In the genomic region with DNA sequence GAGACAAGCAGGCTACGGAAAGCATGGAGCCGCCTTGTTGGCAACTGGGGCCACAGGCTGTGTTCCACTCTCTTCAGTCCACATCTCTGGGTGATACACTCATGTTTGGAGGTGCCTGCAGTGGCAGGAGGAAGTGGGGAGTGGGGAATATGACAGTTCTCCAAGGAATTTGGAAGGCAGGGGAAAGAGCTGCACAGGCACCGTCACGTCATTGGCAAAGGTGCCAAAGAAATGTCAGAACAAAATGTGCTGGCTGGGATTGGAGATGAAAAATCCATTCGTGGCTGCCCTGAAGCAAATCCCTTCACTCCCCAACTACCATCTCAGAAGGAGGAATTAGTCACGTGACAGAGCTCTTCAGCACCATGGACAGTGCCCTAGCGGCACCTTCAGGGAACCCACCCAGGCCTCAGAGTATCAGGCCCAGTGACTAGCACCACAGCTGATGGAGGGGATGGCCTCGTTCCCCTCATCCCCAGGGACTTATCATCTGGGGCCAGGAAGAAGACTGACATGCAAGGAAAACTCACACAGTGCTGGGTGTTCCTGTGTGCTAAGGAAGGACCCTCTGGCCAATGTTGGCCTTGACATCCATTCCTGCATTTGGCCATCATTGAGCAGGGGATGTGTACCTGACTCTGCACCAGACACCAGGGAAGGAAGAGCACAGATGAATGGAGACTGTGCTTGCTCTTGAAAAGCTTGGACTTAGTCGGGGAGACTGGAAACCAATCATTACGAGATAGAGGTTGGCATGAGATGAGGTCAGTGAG, we compare ENCODE assay signal across 9 cellular contexts. TPM values are rescaled to one million over a fixed set of nuclear protein-coding genes. Genes with fewer than 3 reads are reported as not detected.
A peak's percentile ranks its signal among the peaks of the same experiment; 100 is the strongest.
DNase-seq lines count a peak whose midpoint lies in the region; ATAC-seq lines count a peak whose summit lies in the region.
"Had no signal": no experiment of that assay in that cellular context is flagged by ENCODE, and none has a peak within 500 bp of the region (broad histone marks: within the 10 kb centered on the region; RNA-seq: fewer than 3 reads in every experiment).

No MANE protein-coding gene starts in this region.

- peaks cover 16% of the 10 kb centered on the region for H3K4me1 ChIP-seq in mesenchymal stem cell (ENCODE audit: control insufficient read depth, insufficient read depth, low read depth, low read length)

- 43% methylated on average over 10 of the region's 10 CpGs for WGBS in mesenchymal stem cell

- no peak overlapping the region for H4K91ac ChIP-seq in mesenchymal stem cell (ENCODE audit: low read length)

- H3K4ac ChIP-seq in mesenchymal stem cell (ENCODE audit: low read depth in 1 of 2, low read length in 2 of 2): no peak overlapping the region

- no peak overlapping the region for H3K27ac ChIP-seq in mesenchymal stem cell (ENCODE audit: low read length, poor library complexity, severe bottlenecking)
- H3K27ac ChIP-seq: skin epidermis had no signal

- peak; percentile 78 for DNase-seq in HCEC 1CT
- peak; percentile 59 for DNase-seq in RKO (ENCODE audit: low spot score)
- DNase-seq in cerebellar cortex (ENCODE audit: low spot score): peak; percentile 78
- DNase-seq in mesenchymal stem cell: peak; percentile 72
- no peak for DNase-seq in 8988T
- DNase-seq in T1000 (lab: John Stamatoyannopoulos, UW): no peak
- no peak for DNase-seq in NK-92 (lab: John Stamatoyannopoulos, UW; ENCODE audit: unreplicated experiment)

- no peak for ATAC-seq in HG02870 (IDR thresholded peaks at IDR 0.05; ENCODE audit: unreplicated experiment)

- no peak overlapping the region for H4K8ac ChIP-seq in mesenchymal stem cell (ENCODE audit: low read length)

- H2BK5ac ChIP-seq in mesenchymal stem cell (ENCODE audit: low read depth, low read length, poor library complexity, severe bottlenecking): no peak overlapping the region

- no peak overlapping the region for H3K4me3 ChIP-seq in mesenchymal stem cell (ENCODE audit: insufficient read depth in 1 of 2, low read depth in 1 of 2, low read length in 2 of 2)
- H3K4me3 ChIP-seq: skin epidermis had no signal

- no peak overlapping the region for H2AK5ac ChIP-seq in mesenchymal stem cell (ENCODE audit: low read length, severe bottlenecking)

- H3K9me3 ChIP-seq in mesenchymal stem cell (ENCODE audit: control insufficient read depth, low read length): no peaks in the 10 kb centered on the region

- no peak overlapping the region for H2AFZ ChIP-seq in mesenchymal stem cell (ENCODE audit: low read depth, low read length)

- peaks cover 59 to 66% of the 10 kb centered on the region in 2 experiments for H3K27me3 ChIP-seq in mesenchymal stem cell (ENCODE audit: control insufficient read depth in 1 of 2, insufficient read depth in 1 of 2, low read length in 2 of 2)

- H3K23ac ChIP-seq in mesenchymal stem cell (ENCODE audit: low read length in 2 of 2): no peak overlapping the region

- H2BK12ac ChIP-seq in mesenchymal stem cell (ENCODE audit: low read length in 2 of 2): no peak overlapping the region

- H3K9ac ChIP-seq in mesenchymal stem cell (ENCODE audit: low read length): no peak overlapping the region

- H2BK120ac ChIP-seq in mesenchymal stem cell (ENCODE audit: low read depth, low read length): no peak overlapping the region

- no peak overlapping the region for H2BK15ac ChIP-seq in mesenchymal stem cell (ENCODE audit: low read depth, poor library complexity, severe bottlenecking)

- no peak overlapping the region for H3K18ac ChIP-seq in mesenchymal stem cell (ENCODE audit: low read depth in 1 of 2, low read length in 2 of 2)

- H3K79me1 ChIP-seq in mesenchymal stem cell (replicated peaks; ENCODE audit: low read length, poor library complexity, severe bottlenecking): no peaks in the 10 kb centered on the region

- H3K4me2 ChIP-seq in mesenchymal stem cell (ENCODE audit: low read length, poor library complexity, severe bottlenecking): no peak overlapping the region

- no peak overlapping the region for H3K14ac ChIP-seq in mesenchymal stem cell (ENCODE audit: low read length in 2 of 2)

- H3K36me3 ChIP-seq in mesenchymal stem cell (ENCODE audit: control insufficient read depth in 1 of 2, insufficient read depth in 2 of 2, low read depth in 1 of 2, low read length in 2 of 2): no peaks in the 10 kb centered on the region

RNA-seq across cellular contexts. Expression of gene PRDM11, which starts 48.5 kb away (rescaled TPM):
- 4.6 TPM for polyA plus RNA-seq in mesenchymal stem cell (2013, experiment 1 of 2)
- polyA plus RNA-seq in mesenchymal stem cell (2013, experiment 2 of 2): 5.2 TPM

Comparison
In these comparisons a context has a peak if more than half of its experiments do, and no peak if none do; other contexts are left out.
1. DNase-seq: peak in HCEC 1CT (single experiment), RKO (single experiment), cerebellar cortex (single experiment) and mesenchymal stem cell (single experiment); none in 8988T (single experiment), T1000 (single experiment) and NK-92 (single experiment).